ENCODE assay signal across 1 cellular context in genomic region chrX:155881158-155881993, GRCh38.
A peak's percentile ranks its signal among the peaks of the same experiment; 100 is the strongest.
TF ChIP-seq lines count a peak whose summit lies in the region.

Gene VAMP7 (plus strand): TSS chrX:155881345. CDS start chrX:155889467, 8,122 bp downstream.

TF ChIP-seq in HepG2, 621 proteins besides CTCF, POLR2A, EP300 and RAD21 (continued from another document and continues in another):
- peak; percentile 84 for TF ChIP-seq RBFOX2 (IDR thresholded peaks at IDR 0.05; ENCODE audit: low read depth, low read length)
- peak in 1 of 2 experiments; percentile 34; a peak in 1 of 4 replicates for TF ChIP-seq KLF16 (CRISPR knock-in tag; IDR thresholded peaks at IDR 0.05)
- TF ChIP-seq NFIB (CRISPR knock-in tag; IDR thresholded peaks at IDR 0.05; ENCODE audit: borderline replicate concordance), result no peak
- TF ChIP-seq CREM (IDR thresholded peaks at IDR 0.05), result peak; percentile 81
- TF ChIP-seq CREM (CRISPR knock-in tag; IDR thresholded peaks at IDR 0.05), result no peak
- TF ChIP-seq MYC (CRISPR knock-in tag; IDR thresholded peaks at IDR 0.05; ENCODE audit: borderline replicate concordance), result peak; percentile 35; the same call in 1 of the 2 replicates
- peak; percentile 84 for TF ChIP-seq HCFC1 (IDR thresholded peaks at IDR 0.05; ENCODE audit: low read depth, low read length)
- peak; percentile 89 for TF ChIP-seq KAT8 (CRISPR knock-in tag; IDR thresholded peaks at IDR 0.05)
- TF ChIP-seq SCMH1 (CRISPR knock-in tag; IDR thresholded peaks at IDR 0.05; ENCODE audit: borderline replicate concordance), result no peak
- TF ChIP-seq ZBTB44 (CRISPR knock-in tag; IDR thresholded peaks at IDR 0.05), result no peak
- 0 out of 2 replicates have a peak, but pooled peaks have one; percentile 33 for TF ChIP-seq ERF (CRISPR knock-in tag; IDR thresholded peaks at IDR 0.05)
- TF ChIP-seq ELF1 (CRISPR knock-in tag; IDR thresholded peaks at IDR 0.05), result peak; percentile 98
- peak; percentile 71 for TF ChIP-seq IRF2 (CRISPR knock-in tag; IDR thresholded peaks at IDR 0.05)
- TF ChIP-seq PAF1 (CRISPR knock-in tag; IDR thresholded peaks at IDR 0.05), result no peak
- TF ChIP-seq THAP9 (CRISPR knock-in tag; IDR thresholded peaks at IDR 0.05; ENCODE audit: borderline replicate concordance), result peak; percentile 19; the same call in 1 of the 2 replicates
- TF ChIP-seq CHD2 (IDR thresholded peaks at IDR 0.05; ENCODE audit: low read depth, low read length), result peak; percentile 61; the same call in 1 of the 2 replicates
- TF ChIP-seq ZNF3 (CRISPR knock-in tag; IDR thresholded peaks at IDR 0.05), result no peak
- TF ChIP-seq HIVEP1 (CRISPR knock-in tag; IDR thresholded peaks at IDR 0.05), result peak; percentile 40; the same call in 1 of the 2 replicates
- peak; percentile 41; the same call in 1 of the 2 replicates for TF ChIP-seq ELF4 (CRISPR knock-in tag; IDR thresholded peaks at IDR 0.05; ENCODE audit: borderline replicate concordance)
- peak; percentile 92 for TF ChIP-seq ZNF281 (CRISPR knock-in tag; IDR thresholded peaks at IDR 0.05; ENCODE audit: borderline replicate concordance)
- 0 out of 2 replicates have a peak, but pooled peaks have one; percentile 8 for TF ChIP-seq RFX5 (IDR thresholded peaks at IDR 0.05; ENCODE audit: low read depth, low read length)
- peak; percentile 42; the same call in 1 of the 2 replicates for TF ChIP-seq ZFP91 (CRISPR knock-in tag; IDR thresholded peaks at IDR 0.05; ENCODE audit: borderline replicate concordance)
- peak; percentile 54 for TF ChIP-seq RBM39 (IDR thresholded peaks at IDR 0.05; ENCODE audit: low read depth, low read length, poor library complexity, severe bottlenecking)
- TF ChIP-seq FOXO1 (CRISPR knock-in tag; IDR thresholded peaks at IDR 0.05), result peak; percentile 32; the same call in 1 of the 2 replicates
- peak; percentile 41; the same call in 1 of the 2 replicates for TF ChIP-seq CCDC6 (CRISPR knock-in tag; IDR thresholded peaks at IDR 0.05)
- no peak for TF ChIP-seq ZNF431 (CRISPR knock-in tag; IDR thresholded peaks at IDR 0.05; ENCODE audit: borderline replicate concordance, low read depth)
- TF ChIP-seq SALL1 (CRISPR knock-in tag; IDR thresholded peaks at IDR 0.05), result peak; percentile 60
- TF ChIP-seq ETV5 (CRISPR knock-in tag; IDR thresholded peaks at IDR 0.05; ENCODE audit: borderline replicate concordance), result 0 out of 2 replicates have a peak, but pooled peaks have one; percentile 8
- TF ChIP-seq SAP130 (CRISPR knock-in tag; IDR thresholded peaks at IDR 0.05; ENCODE audit: low read depth), result peak; percentile 87
- TF ChIP-seq ZMYM2 (CRISPR knock-in tag; IDR thresholded peaks at IDR 0.05), result no peak
- TF ChIP-seq NR2C2 (CRISPR knock-in tag; IDR thresholded peaks at IDR 0.05; ENCODE audit: borderline replicate concordance), result peak; percentile 67; the same call in 1 of the 2 replicates
- TF ChIP-seq HMGXB3 (CRISPR knock-in tag; IDR thresholded peaks at IDR 0.05; ENCODE audit: borderline replicate concordance), result peak; percentile 99
- TF ChIP-seq GATAD1 (CRISPR knock-in tag; IDR thresholded peaks at IDR 0.05), result peak; percentile 88
- TF ChIP-seq FOXA3 (CRISPR knock-in tag; IDR thresholded peaks at IDR 0.05), result peak; percentile 29; the same call in 1 of the 2 replicates
- TF ChIP-seq ZNF10 (CRISPR knock-in tag; IDR thresholded peaks at IDR 0.05; ENCODE audit: borderline replicate concordance, low read depth), result no peak
- no peak for TF ChIP-seq ZNF546 (CRISPR knock-in tag; conservative IDR thresholded peaks at IDR 0.05)
- no peak for TF ChIP-seq KDM6A (CRISPR knock-in tag; IDR thresholded peaks at IDR 0.05; ENCODE audit: low read depth)
- peak; percentile 25; the same call in 1 of the 2 replicates for TF ChIP-seq ZBTB26 (CRISPR knock-in tag; IDR thresholded peaks at IDR 0.05; ENCODE audit: borderline replicate concordance)
- TF ChIP-seq CBX5 (CRISPR knock-in tag; IDR thresholded peaks at IDR 0.05; ENCODE audit: borderline replicate concordance), result no peak
- TF ChIP-seq HOXA3 (CRISPR knock-in tag; IDR thresholded peaks at IDR 0.05), result peak; percentile 23; the same call in 1 of the 2 replicates
- peak; percentile 21 for TF ChIP-seq YY1 (IDR thresholded peaks at IDR 0.05; ENCODE audit: insufficient read depth, insufficient replicate concordance, low read depth, low read length)
- TF ChIP-seq ZNF576 (CRISPR knock-in tag; IDR thresholded peaks at IDR 0.05), result no peak
- TF ChIP-seq ZMYM4 (CRISPR knock-in tag; IDR thresholded peaks at IDR 0.05), result peak; percentile 55; the same call in 1 of the 2 replicates
- TF ChIP-seq ZNF839 (CRISPR knock-in tag; IDR thresholded peaks at IDR 0.05; ENCODE audit: borderline replicate concordance), result no peak
- peak; percentile 76 for TF ChIP-seq HDAC1 (CRISPR knock-in tag; IDR thresholded peaks at IDR 0.05)
- no peak for TF ChIP-seq GRHL1 (CRISPR knock-in tag; conservative IDR thresholded peaks at IDR 0.05)
- TF ChIP-seq KMT2B (CRISPR knock-in tag; IDR thresholded peaks at IDR 0.05), result peak; percentile 90
- TF ChIP-seq CBFB (CRISPR knock-in tag; IDR thresholded peaks at IDR 0.05), result 0 out of 2 replicates have a peak, but pooled peaks have one; percentile 21
- TF ChIP-seq HDAC2 (CRISPR knock-in tag; IDR thresholded peaks at IDR 0.05), result 0 out of 2 replicates have a peak, but pooled peaks have one; percentile 23
